Comparison of ENCODE assay signal across 24 cellular contexts in the genomic region with DNA sequence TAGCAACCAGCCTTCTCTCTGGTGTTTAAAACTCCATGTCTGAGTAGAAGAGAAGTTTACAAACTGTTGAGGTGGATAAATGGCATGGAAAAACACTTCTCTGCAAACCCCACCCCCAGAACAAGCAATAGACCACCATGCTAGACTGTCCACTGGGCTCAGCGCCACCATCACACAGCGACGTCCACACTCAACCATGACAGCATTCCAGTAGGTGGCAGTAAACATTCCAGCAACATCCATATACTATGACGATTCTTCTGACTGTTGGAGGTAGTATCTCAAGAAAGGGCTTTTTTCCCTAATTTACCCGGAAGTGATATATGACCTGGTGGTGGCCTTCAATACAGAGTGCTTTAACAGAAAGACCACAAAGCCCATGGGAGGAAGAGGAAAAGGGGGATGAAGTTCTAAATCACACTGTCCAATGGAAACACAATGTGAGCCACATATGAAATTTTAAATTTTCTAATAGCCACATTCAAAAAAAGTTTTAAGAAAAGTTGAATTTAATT.
DNase-seq lines count a peak whose midpoint lies in the region; ATAC-seq, FAIRE-seq and TF ChIP-seq lines count a peak whose summit lies in the region.
"Had no signal": no experiment of that assay in that cellular context is flagged by ENCODE, and none has a peak within 500 bp of the region (broad histone marks: within the 10 kb centered on the region; RNA-seq: fewer than 3 reads in every experiment).

No MANE protein-coding gene starts in this region.

- DNase-seq in D721Med (ENCODE audit: insufficient read length, low spot score) (no peak), KBM-7 (peak; percentile 2), SK-MEL-5 (ENCODE audit: low read depth, low spot score) (peak; percentile 53), iPS DF 4.7 (ENCODE audit: extremely low read depth, low spot score) (peak; percentile 25), putamen (ENCODE audit: low spot score) (no peak), GDM1 (lab: John Stamatoyannopoulos, UW) (no peak)
- DNase-seq: activated CD4-positive, alpha-beta memory T cell treated with anti-CD3 and anti-CD28 coated beads, Interleukin-2, amount 10 ng/mL, durations not matched to agents 7 days and 5 days; activated naive CD4-positive, alpha-beta T cell; amniotic stem cell; central memory CD4-positive, alpha-beta T cell; EL; lower lobe of right lung; NCI-H2029; NCI-H446; ovary; SIG-M5; stimulated activated naive B cell treated with anti-CD40 and anti-IgM and Interleukin-4, amounts not matched to agents 10 μg/mL and 1 μg/mL and 100 μg/mL, for 72 hours; thyroid gland had no signal

- ATAC-seq in GM18907 (IDR thresholded peaks at IDR 0.05; ENCODE audit: unreplicated experiment) (no peak), GM21528 (IDR thresholded peaks at IDR 0.05; ENCODE audit: low FRiP score, unreplicated experiment) (no peak)
- ATAC-seq: gastroesophageal sphincter; lower lobe of right lung; stimulated activated naive B cell treated with anti-CD40 and anti-IgM and Interleukin-4, amounts not matched to agents 10 μg/mL and 1 μg/mL and 100 μg/mL, for 72 hours; WTC11 had no signal

- in situ Hi-C loops in KBM-7 (cut with MboI; ENCODE audit: low pct_unique_long_range_greater_than_20kb, low sequenced_read_pairs): no loop called here
- in situ Hi-C loops in SK-MEL-5 (cut with HindIII; ENCODE audit: low pct_unique_long_range_greater_than_20kb, low sequenced_read_pairs): no loop called here

- peak; percentile 12 for TF ChIP-seq CTCF in D721Med (IDR thresholded peaks at IDR 0.05; ENCODE audit: insufficient read depth, missing control alignments)

- no peak for FAIRE-seq in D721Med (lab: Jason Lieb, UNC)
- FAIRE-seq: GM19239, H54 had no signal

Comparison
In these comparisons a context has a peak if more than half of its experiments do, and no peak if none do; other contexts are left out.
1. DNase-seq: peak in KBM-7 (single experiment), SK-MEL-5 (single experiment) and iPS DF 4.7 (single experiment); none in D721Med (single experiment), putamen (single experiment) and GDM1 (single experiment).